ENCODE assay signal across 10 cellular contexts in genomic region chrX:46653482-46653881, GRCh38.
DNase-seq lines count a peak whose midpoint lies in the region; TF ChIP-seq lines count a peak whose summit lies in the region.
"Had no signal": no experiment of that assay in that cellular context is flagged by ENCODE, and none has a peak within 500 bp of the region (broad histone marks: within the 10 kb centered on the region; RNA-seq: fewer than 3 reads in every experiment).

No MANE protein-coding gene starts in this region.

- TF ChIP-seq POLR2A in thyroid gland (IDR thresholded peaks at IDR 0.05), result no peak

- no peaks in the 10 kb centered on the region for H3K36me3 ChIP-seq in cardiac muscle cell
- no peaks in the 10 kb centered on the region for H3K36me3 ChIP-seq in Loucy (ENCODE audit: insufficient read depth, low read length)
- no peaks in the 10 kb centered on the region for H3K36me3 ChIP-seq in left ventricle myocardium inferior
- H3K36me3 ChIP-seq in thyroid gland, result no peaks in the 10 kb centered on the region
- H3K36me3 ChIP-seq: MG63 had no signal

- no peaks in the 10 kb centered on the region for H4K20me1 ChIP-seq in Loucy (ENCODE audit: insufficient read depth, low read length, poor library complexity, severe bottlenecking)

- no peaks in the 10 kb centered on the region for H3K27me3 ChIP-seq in cardiac muscle cell
- no peaks in the 10 kb centered on the region for H3K27me3 ChIP-seq in Loucy (ENCODE audit: insufficient read depth, low read length, poor library complexity, severe bottlenecking)
- no peaks in the 10 kb centered on the region for H3K27me3 ChIP-seq in left ventricle myocardium inferior (ENCODE audit: low read depth)
- no peaks in the 10 kb centered on the region for H3K27me3 ChIP-seq in thyroid gland
- H3K27me3 ChIP-seq: MG63 had no signal

- intact Hi-C loops in cardiac septum (cut with DNase I) (no loop called here), left ventricle myocardium inferior (cut with micrococcal nuclease) (no loop called here), thyroid gland (cut with DNase I) (no loop called here)

- 63 to 71% methylated on average over 6 of the region's 6 CpGs for WGBS in thyroid gland, 2 donors

- H3K4me2 ChIP-seq in Loucy (ENCODE audit: low read depth, low read length, poor library complexity, severe bottlenecking), result no peak overlapping the region

- peak; percentile 21 to 23 for DNase-seq in cardiac muscle cell (ENCODE audit: low read depth in 1 of 2, low spot score in 1 of 2)
- no peak for DNase-seq in cardiac septum (ENCODE audit: low spot score)
- DNase-seq in dermis microvascular lymphatic vessel endothelial cell (ENCODE audit: low read depth in 2 of 2), result peak; percentile 22 to 59
- no peak for DNase-seq in DMS153 (lab: John Stamatoyannopoulos, UW)
- no peak for DNase-seq in NCI-H2196 (lab: John Stamatoyannopoulos, UW; ENCODE audit: unreplicated experiment)
- no peak for DNase-seq in left ventricle myocardium inferior
- no peak for DNase-seq in thyroid gland
- DNase-seq: MG63, T1000 had no signal

- H3K9me3 ChIP-seq in cardiac muscle cell (ENCODE audit: low read depth), result no peaks in the 10 kb centered on the region
- no peaks in the 10 kb centered on the region for H3K9me3 ChIP-seq in Loucy (ENCODE audit: insufficient read depth, low read depth, low read length)
- H3K9me3 ChIP-seq in left ventricle myocardium inferior (replicated peaks), result no peaks in the 10 kb centered on the region
- H3K9me3 ChIP-seq in thyroid gland, result no peaks in the 10 kb centered on the region
- H3K9me3 ChIP-seq: MG63 had no signal

- H3K9me2 ChIP-seq in Loucy (replicated peaks; ENCODE audit: low read depth, low read length), result no peaks in the 10 kb centered on the region

- peak; percentile 35 for TF ChIP-seq CTCF in cardiac muscle cell (IDR thresholded peaks at IDR 0.05; ENCODE audit: low read depth, low read length)
- TF ChIP-seq CTCF in Loucy (conservative IDR thresholded peaks at IDR 0.05; ENCODE audit: low read length), result peak; percentile 39
- TF ChIP-seq CTCF in left ventricle myocardium inferior (IDR thresholded peaks at IDR 0.05; ENCODE audit: borderline replicate concordance), result no peak
- no peak for TF ChIP-seq CTCF in thyroid gland (IDR thresholded peaks at IDR 0.05)

- no peak overlapping the region for H3K9ac ChIP-seq in Loucy (ENCODE audit: low read depth, low read length, poor library complexity, severe bottlenecking)

- H3K79me2 ChIP-seq in Loucy (ENCODE audit: insufficient read depth, low read length), result no peaks in the 10 kb centered on the region

- H3K27ac ChIP-seq in cardiac muscle cell (no peak overlapping the region), left ventricle myocardium inferior (replicated peaks) (no peak overlapping the region), thyroid gland (no peak overlapping the region)

- no peak overlapping the region for H3K4me3 ChIP-seq in cardiac muscle cell
- H3K4me3 ChIP-seq in Loucy (ENCODE audit: low read length, poor library complexity, severe bottlenecking), result no peak overlapping the region
- no peak overlapping the region for H3K4me3 ChIP-seq in left ventricle myocardium inferior
- H3K4me3 ChIP-seq in thyroid gland (replicated peaks in 1 of 3), result no peak overlapping the region
- H3K4me3 ChIP-seq: MG63 had no signal

- H3K4me1 ChIP-seq in cardiac muscle cell (ENCODE audit: low read depth) (no peaks in the 10 kb centered on the region), Loucy (ENCODE audit: insufficient read depth, low read length, poor library complexity, severe bottlenecking) (no peaks in the 10 kb centered on the region), left ventricle myocardium inferior (peaks cover 23% of the 10 kb centered on the region), thyroid gland (peaks cover 14 to 19% of the 10 kb centered on the region in 2 donors)

- no peaks in the 10 kb centered on the region for H3F3A ChIP-seq in Loucy (ENCODE audit: low read depth)

- no peak overlapping the region for H2AFZ ChIP-seq in Loucy (ENCODE audit: low read length)

Comparison
In these comparisons a context has a peak if more than half of its experiments do, and no peak if none do; other contexts are left out.
1. DNase-seq: peak in cardiac muscle cell (2 of 2) and dermis microvascular lymphatic vessel endothelial cell (2 of 2); none in cardiac septum (single experiment), DMS153 (single experiment), NCI-H2196 (single experiment), left ventricle myocardium inferior (single experiment) and thyroid gland (0 of 2).
2. CTCF ChIP-seq: peak in cardiac muscle cell (single experiment) and Loucy (single experiment); none in left ventricle myocardium inferior (single experiment) and thyroid gland (0 of 6).